Comparison of ENCODE assay signal across 8 cellular contexts in genomic region chr17:75261336-75262111, GRCh38. TPM values are rescaled to one million over a fixed set of nuclear protein-coding genes. Genes with fewer than 3 reads are reported as not detected.
A peak's percentile ranks its signal among the peaks of the same experiment; 100 is the strongest.
DNase-seq lines count a peak whose midpoint lies in the region; ATAC-seq and TF ChIP-seq lines count a peak whose summit lies in the region.

GGA3 (minus strand) TSS chr17:75261606; CDS start chr17:75261587, 19 bp downstream.
MRPS7 (plus strand) TSS chr17:75261879; CDS start chr17:75261901, 22 bp downstream.

- no peak for TF ChIP-seq CTCF in transverse colon (IDR thresholded peaks at IDR 0.05)

- 0% methylated on average over 52 of the region's 69 CpGs; no CpG with 5 or more reads in 1 of the 2 donors for WGBS in transverse colon (ENCODE audit: low coverage in 1 of 2), 2 donors

- peaks cover 12 to 36% (median 27%) of the 10 kb centered on the region in 4 donors for H3K4me1 ChIP-seq in transverse colon

- peaks cover 0 to 13% (median 4%) of the 10 kb centered on the region in 4 donors for H3K36me3 ChIP-seq in transverse colon

- H3K9me3 ChIP-seq in transverse colon = no peaks in the 10 kb centered on the region

- intact Hi-C loops in Right ventricle myocardium superior (cut with DNase I) (no loop called here), transverse colon (cut with DNase I; ENCODE audit: low total_unique reads) (no loop called here)

- TF ChIP-seq EP300 in transverse colon (IDR thresholded peaks at IDR 0.05; ENCODE audit: low read depth) = no peak

- DNase-seq in NCI-H1417 treated with DMSO at 0.1 percent for 48 hours (lab: John Stamatoyannopoulos, UW) (peak; percentile 75), SW 1271 (lab: John Stamatoyannopoulos, UW) (peak; percentile 86 to 87), Right ventricle myocardium superior (peak; percentile 98), pons (ENCODE audit: low spot score) (peak; percentile 90), transverse colon (peak; percentile 95)
- peak; percentile 91 for DNase-seq in activated naive CD8-positive, alpha-beta T cell treated with anti-CD3 and anti-CD28 coated beads, Interleukin-2, amount 50 U/mL, for 16 hours (ENCODE audit: low read depth, low spot score)

- TF ChIP-seq POLR2A in GM10847 (IDR thresholded peaks at IDR 0.05; ENCODE audit: extremely low read depth, insufficient read length) (peak; percentile 70), transverse colon (IDR thresholded peaks at IDR 0.05) (peak; percentile 71)

- ATAC-seq in HG02763 (IDR thresholded peaks at IDR 0.05; ENCODE audit: unreplicated experiment) (peak; percentile 89), Right ventricle myocardium superior (ENCODE audit: poor library complexity) (peak; percentile 99)

- H3K4me3 ChIP-seq in transverse colon = peak within 1 kb of the TSS; percentile 68 to 90 (median 84)

- peak within 1 kb of the TSS; percentile 89 to 96 (median 92) for H3K27ac ChIP-seq in transverse colon

- in situ Hi-C loops in transverse colon (cut with MboI; ENCODE audit: low pct_ligation_motif_present in 1 of 4, low pct_unique_long_range_greater_than_20kb in 1 of 4, low sequenced_read_pairs in 3 of 4) = no loop called here

- H3K27me3 ChIP-seq in transverse colon = no peaks in the 10 kb centered on the region

RNA-seq across cellular contexts. Expression of gene GGA3, which starts in this region (rescaled TPM):
- total RNA-seq in Right ventricle myocardium superior = 22.3 TPM
- 100 to 1,000 TPM in 1 of 4 donors, 10 to 100 TPM in 3; 36.2 to 134 (median 59.0) TPM for total RNA-seq in transverse colon

RNA-seq across cellular contexts. Expression of gene MRPS7, which starts in this region (rescaled TPM):
- total RNA-seq in Right ventricle myocardium superior (125 TPM), transverse colon (10 to 100 TPM; 27.1 to 54.0 (median 37.4) TPM)

Comparison
In these comparisons a context has a peak if more than half of its experiments do, and no peak if none do; other contexts are left out.
1. Peak in every context shown above with its lines: DNase-seq, ATAC-seq, H3K4me3 ChIP-seq and H3K27ac ChIP-seq.